9 cellular contexts compared by ENCODE assay signal in genomic region chr7:127186686-127187085, GRCh38.
"Had no signal": no experiment of that assay in that cellular context is flagged by ENCODE, and none has a peak within 500 bp of the region (broad histone marks: within the 10 kb centered on the region; RNA-seq: fewer than 3 reads in every experiment).

No MANE protein-coding gene starts in this region.

- H3K4me2 ChIP-seq: GM23338 had no signal

- H3K27ac ChIP-seq: HL-60 had no signal

- H3K4me3 ChIP-seq: GM23338, K562 had no signal

- H2AFZ ChIP-seq: GM23338 had no signal

- FAIRE-seq: H1, H54, HepG2, K562 had no signal

- ATAC-seq: GM23338, HepG2, K562 had no signal

- DNase-seq: H9, HCEC 1CT, KG1 had no signal
